In the genomic region with DNA sequence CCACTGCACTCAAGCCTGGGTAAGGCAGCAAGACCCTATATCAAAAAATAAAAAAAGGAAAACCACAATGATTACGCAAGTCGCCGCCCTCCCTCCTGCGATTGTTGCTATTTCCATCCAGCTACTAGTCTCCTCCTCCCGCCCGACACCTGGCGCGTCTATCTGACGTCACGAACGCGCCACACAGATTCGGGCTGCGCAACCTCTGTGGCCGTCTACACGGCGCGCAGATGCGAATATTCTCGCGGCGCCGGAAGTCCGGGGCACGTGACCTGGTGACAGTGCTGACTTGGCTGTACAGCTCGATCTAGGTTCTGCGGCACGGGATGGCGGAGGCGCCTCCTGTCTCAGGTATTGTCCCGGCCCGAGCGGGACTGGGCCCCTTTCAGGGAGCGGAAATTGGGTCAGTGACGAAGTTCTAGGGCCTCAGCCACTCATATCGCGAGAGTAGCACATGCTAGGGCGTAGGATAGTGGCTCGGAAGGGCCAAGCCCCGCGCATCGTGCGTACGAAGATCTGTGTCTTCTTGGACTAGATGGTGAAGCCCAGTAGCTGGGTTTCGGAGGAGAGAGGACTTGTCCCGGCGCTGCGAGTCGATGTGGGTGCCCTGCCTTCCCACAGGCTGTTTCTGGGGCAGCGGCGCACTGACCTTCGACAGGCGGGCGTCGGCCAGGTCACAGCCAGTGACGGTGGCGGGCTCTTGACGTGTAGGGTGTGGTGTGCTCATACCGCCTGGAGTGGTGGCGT, we compare ENCODE assay signal across 1 cellular context.
TF ChIP-seq lines count a peak whose summit lies in the region.

Gene NFX1, plus strand, starts transcription at position 270 of the 747 bp plus-strand sequence. Its CDS starts 57 bp downstream, at position 327.

TF ChIP-seq in HCT116, 20 proteins besides CTCF, POLR2A, EP300 and RAD21 (continued from another document):
- no peak for TF ChIP-seq REST (IDR thresholded peaks at IDR 0.05; ENCODE audit: low read depth)
- TF ChIP-seq SRF (IDR thresholded peaks at IDR 0.05; ENCODE audit: low read depth): peak; percentile 98
- TF ChIP-seq TCF7L2 (IDR thresholded peaks at IDR 0.05; ENCODE audit: borderline replicate concordance, extremely low read depth, insufficient read depth, insufficient read length): peak; percentile 16
- TF ChIP-seq, protein P1, sequence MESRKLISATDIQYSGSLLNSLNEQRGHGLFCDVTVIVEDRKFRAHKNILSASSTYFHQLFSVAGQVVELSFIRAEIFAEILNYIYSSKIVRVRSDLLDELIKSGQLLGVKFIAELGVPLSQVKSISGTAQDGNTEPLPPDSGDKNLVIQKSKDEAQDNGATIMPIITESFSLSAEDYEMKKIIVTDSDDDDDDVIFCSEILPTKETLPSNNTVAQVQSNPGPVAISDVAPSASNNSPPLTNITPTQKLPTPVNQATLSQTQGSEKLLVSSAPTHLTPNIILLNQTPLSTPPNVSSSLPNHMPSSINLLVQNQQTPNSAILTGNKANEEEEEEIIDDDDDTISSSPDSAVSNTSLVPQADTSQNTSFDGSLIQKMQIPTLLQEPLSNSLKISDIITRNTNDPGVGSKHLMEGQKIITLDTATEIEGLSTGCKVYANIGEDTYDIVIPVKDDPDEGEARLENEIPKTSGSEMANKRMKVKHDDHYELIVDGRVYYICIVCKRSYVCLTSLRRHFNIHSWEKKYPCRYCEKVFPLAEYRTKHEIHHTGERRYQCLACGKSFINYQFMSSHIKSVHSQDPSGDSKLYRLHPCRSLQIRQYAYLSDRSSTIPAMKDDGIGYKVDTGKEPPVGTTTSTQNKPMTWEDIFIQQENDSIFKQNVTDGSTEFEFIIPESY (IDR thresholded peaks at IDR 0.05; ENCODE audit: extremely low read depth, insufficient replicate concordance, low read length): peak; percentile 65
- peak; percentile 48; the same call in 1 of the 2 replicates for TF ChIP-seq ELF1 (IDR thresholded peaks at IDR 0.05; ENCODE audit: borderline replicate concordance, low read depth)
- TF ChIP-seq EGR1 (IDR thresholded peaks at IDR 0.05; ENCODE audit: low read depth): no peak; the same call in 1 of the 2 replicates
- TF ChIP-seq CBX3 (IDR thresholded peaks at IDR 0.05; ENCODE audit: low read depth): peak; percentile 82
- no peak for TF ChIP-seq EZH2phosphoT487 (IDR thresholded peaks at IDR 0.05; ENCODE audit: borderline replicate concordance)
- no peak for TF ChIP-seq EZH2 (IDR thresholded peaks at IDR 0.05)
- peak; percentile 92 for TF ChIP-seq POLR2AphosphoS5 (IDR thresholded peaks at IDR 0.05; ENCODE audit: low read depth, low read length)
